15 cellular contexts compared by ENCODE assay signal in the genomic region with DNA sequence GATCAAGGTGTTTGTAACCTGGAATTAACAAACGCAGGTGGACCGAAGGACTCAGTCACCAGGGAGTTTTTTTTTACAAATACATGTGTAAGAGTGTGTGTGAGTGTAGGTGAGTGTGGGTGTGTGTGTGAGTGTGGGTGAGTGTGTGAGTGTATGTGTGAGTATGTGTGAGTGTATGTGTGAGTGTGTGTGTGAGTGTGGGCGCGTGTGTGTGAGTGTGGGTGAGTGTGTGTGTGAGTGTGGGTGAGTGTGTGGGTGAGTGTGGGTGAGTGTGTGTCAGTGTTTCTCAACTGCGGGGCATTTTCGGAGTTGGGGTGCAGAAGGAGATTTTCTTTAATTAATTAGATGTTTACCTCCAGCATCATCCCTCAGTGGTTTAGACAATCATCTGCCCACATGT.
DNase-seq lines count a peak whose midpoint lies in the region; ATAC-seq, FAIRE-seq and TF ChIP-seq lines count a peak whose summit lies in the region.
"Had no signal": no experiment of that assay in that cellular context is flagged by ENCODE, and none has a peak within 500 bp of the region (broad histone marks: within the 10 kb centered on the region; RNA-seq: fewer than 3 reads in every experiment).

No MANE protein-coding gene starts in this region.

- POLR2A ChIA-PET in H1 (lab: Charles Lee; ENCODE audit: partially characterized antibody): no interaction called here

- H3K14ac ChIP-seq in H1 (ENCODE audit: insufficient read length): no peak overlapping the region

- no peak overlapping the region for H3K56ac ChIP-seq in H1 (replicated peaks; ENCODE audit: insufficient read length, low read depth, low read length)

- no peak overlapping the region for H2AFZ ChIP-seq in H1 (ENCODE audit: low read length)

- H3K36me3 ChIP-seq in H1 (ENCODE audit: control insufficient read depth in 2 of 4, insufficient read depth in 4 of 4, low read length in 3 of 4) (no peaks in the 10 kb centered on the region), tibial nerve (no peaks in the 10 kb centered on the region)
- H3K36me3 ChIP-seq: brain microvascular endothelial cell had no signal

- H3K27me3 Mint-ChIP-seq in activated T-cell treated with anti-CD3 and anti-CD28 coated beads, Interleukin-2, amount 50 U/mL, for 4 hours (ENCODE audit: low read depth): no peaks in the 10 kb centered on the region

- no peak for TF ChIP-seq POLR2A in H1 (IDR thresholded peaks at IDR 0.05; ENCODE audit: control extremely low read depth in 1 of 2, low read depth in 2 of 2, low read length in 2 of 2)
- no peak for TF ChIP-seq POLR2A in tibial nerve (IDR thresholded peaks at IDR 0.05)

- H4K20me1 ChIP-seq in H1 (replicated peaks in 1 of 2; ENCODE audit: control insufficient read depth in 1 of 2, insufficient read depth in 2 of 2, low read length in 2 of 2): no peaks in the 10 kb centered on the region

- 95% methylated on average over 6 of the region's 6 CpGs; no CpG with 5 or more reads in 1 of the 2 experiments for WGBS in H1 (ENCODE audit: extremely low coverage in 1 of 2, insufficient coverage in 1 of 2, insufficient read length in 1 of 2, insufficient replicate concordance in 2 of 2, low coverage in 1 of 2, low lambda C conversion rate in 2 of 2, missing lambda C conversion rate in 1 of 2), 2 experiments
- 65 to 88% methylated on average over 6 of the region's 6 CpGs for WGBS in tibial nerve, 2 donors

- H2BK12ac ChIP-seq in H1 (ENCODE audit: low read depth, low read length): no peak overlapping the region

- H3K27me3 ChIP-seq in H1 (replicated peaks in 1 of 4; ENCODE audit: control insufficient read depth in 3 of 4, extremely low read depth in 1 of 4, insufficient read depth in 3 of 4, low read length in 3 of 4) (peaks cover 0 to 4% (median under 1%) of the 10 kb centered on the region in 4 experiments; a peak in 1 of 7 replicates), tibial nerve (no peaks in the 10 kb centered on the region)
- H3K27me3 ChIP-seq: brain microvascular endothelial cell had no signal

- TF ChIP-seq EP300 in H1 (IDR thresholded peaks at IDR 0.05; ENCODE audit: borderline replicate concordance in 1 of 2, low read depth in 2 of 2, low read length in 2 of 2) (no peak), tibial nerve (IDR thresholded peaks at IDR 0.05) (no peak)

- no peaks in the 10 kb centered on the region for H3K79me2 ChIP-seq in H1 (ENCODE audit: control insufficient read depth in 1 of 2, insufficient read depth in 2 of 2, low read length in 2 of 2)

- peaks cover 87% of the 10 kb centered on the region for H3K4me1 Mint-ChIP-seq in activated T-cell treated with anti-CD3 and anti-CD28 coated beads, Interleukin-2, amount 50 U/mL, for 4 hours (ENCODE audit: low read depth)

- H3K4me3 ChIP-seq in H1 (ENCODE audit: extremely low read depth in 1 of 4, insufficient read depth in 2 of 4, low read depth in 3 of 4, low read length in 4 of 4) (no peak overlapping the region), tibial nerve (peak overlapping the region in 2 of 4 donors; percentile 5 to 47)

- no peak overlapping the region for H2AK5ac ChIP-seq in H1 (ENCODE audit: low read depth, low read length)

- H3K23me2 ChIP-seq in H1 (ENCODE audit: low read depth, low read length): peaks cover 2% of the 10 kb centered on the region; the same call in 1 of the 2 replicates

- no peak overlapping the region for H4K5ac ChIP-seq in H1 (ENCODE audit: insufficient read length, low read depth, low read length)

- H3K23ac ChIP-seq in H1 (ENCODE audit: insufficient read length): no peak overlapping the region

- no peaks in the 10 kb centered on the region; a peak in 1 of 7 replicates for H3K4me1 ChIP-seq in H1 (replicated peaks in 1 of 4; ENCODE audit: control insufficient read depth in 3 of 4, insufficient read depth in 4 of 4, low read length in 3 of 4)
- peaks cover 0 to 32% (median 16%) of the 10 kb centered on the region in 4 donors for H3K4me1 ChIP-seq in tibial nerve

- no peak for ATAC-seq in activated T-cell treated with anti-CD3 and anti-CD28 coated beads, Interleukin-2, amount 50 U/mL, for 4 hours
- ATAC-seq in GM18909 (IDR thresholded peaks at IDR 0.05; ENCODE audit: poor library complexity, unreplicated experiment): no peak

- H3K9me3 Mint-ChIP-seq in activated T-cell treated with anti-CD3 and anti-CD28 coated beads, Interleukin-2, amount 50 U/mL, for 4 hours: no peaks in the 10 kb centered on the region

- FAIRE-seq in H1 (lab: Jason Lieb, UNC): no peak
- FAIRE-seq: small intestine had no signal

- peak; percentile 25 for DNase-seq in stimulated activated CD4-positive, alpha-beta T cell treated with anti-CD3 and anti-CD28 coated beads, Interleukin-15, amount 100 ng/mL, for 24 hours
- no peak for DNase-seq in stimulated activated CD4-positive, alpha-beta T cell treated with anti-CD3 and anti-CD28 coated beads, Interleukin-12 subunit alpha, Interleukin-12 subunit beta, amount 100 ng/mL, for 4 hours
- DNase-seq in activated T-cell treated with anti-CD3 and anti-CD28 coated beads, Interleukin-2, amount 50 U/mL, for 4 hours: peak; percentile 38
- DNase-seq in H1 (ENCODE audit: low read depth in 1 of 2, low spot score in 2 of 2): no peak
- DNase-seq in tibial nerve (ENCODE audit: low spot score in 2 of 2): no peak
- DNase-seq in 8988T: no peak
- DNase-seq in NCI-H1048 (lab: John Stamatoyannopoulos, UW): no peak
- DNase-seq: brain microvascular endothelial cell, MV-4-11, NCI-H2107, NCI-H774, T1000 had no signal

- H3K18ac ChIP-seq in H1 (ENCODE audit: extremely low read depth, low read length): no peak overlapping the region

- H3K9me3 ChIP-seq in H1 (ENCODE audit: insufficient read depth in 2 of 2, low read depth in 1 of 2, low read length in 1 of 2) (no peaks in the 10 kb centered on the region), tibial nerve (no peaks in the 10 kb centered on the region)

- H2BK5ac ChIP-seq in H1 (ENCODE audit: low read depth, low read length): no peak overlapping the region

- TF ChIP-seq CTCF in H1 (IDR thresholded peaks at IDR 0.05; ENCODE audit: control extremely low read depth in 1 of 3, insufficient read depth in 1 of 3, low read depth in 1 of 3, low read length in 3 of 3) (no peak), tibial nerve (IDR thresholded peaks at IDR 0.05) (no peak)

- H4K91ac ChIP-seq in H1 (replicated peaks; ENCODE audit: insufficient read length, low read length): no peak overlapping the region

- 0 out of 2 replicates have a peak overlapping the region, but pooled peaks have one; percentile 32 for H2BK15ac ChIP-seq in H1 (ENCODE audit: low read length)

- no peak overlapping the region; the same call in 1 of the 2 replicates for H4K8ac ChIP-seq in H1 (ENCODE audit: extremely low read depth, insufficient read depth, low read length)

- H3K79me1 ChIP-seq in H1 (ENCODE audit: low read depth, low read length): no peaks in the 10 kb centered on the region

- H3K4me2 ChIP-seq in H1 (ENCODE audit: insufficient read depth in 1 of 2, low read depth in 2 of 2, low read length in 2 of 2): no peak overlapping the region

- CTCF ChIA-PET in H1 (lab: Charles Lee; ENCODE audit: partially characterized antibody): interaction anchor here (1.6 kb wide), 2 partner anchors 9 to 19 kb away, joined by 3 to 7 read pairs; no protein-coding TSS in a partner anchor

- H2BK120ac ChIP-seq in H1 (replicated peaks; ENCODE audit: low read depth, low read length): no peak overlapping the region

- H3K4me3 Mint-ChIP-seq in activated T-cell treated with anti-CD3 and anti-CD28 coated beads, Interleukin-2, amount 50 U/mL, for 4 hours: peak overlapping the region; percentile 86
- H3K4me3 Mint-ChIP-seq: type B pancreatic cell had no signal

- H3K27ac ChIP-seq in H1 (ENCODE audit: low read depth, low read length): no peak overlapping the region
- H3K27ac ChIP-seq in tibial nerve: peak overlapping the region in 3 of 4 donors; percentile 60 to 74 (median 70)
- H3K27ac ChIP-seq: brain microvascular endothelial cell had no signal

- H3K9ac ChIP-seq in H1 (replicated peaks in 1 of 4; ENCODE audit: extremely low read depth in 1 of 4, low read depth in 3 of 4, low read length in 3 of 4): no peak overlapping the region

- TF ChIP-seq RAD21 in H1 (IDR thresholded peaks at IDR 0.05 in 1 of 2, conservative IDR thresholded peaks at IDR 0.05 in 1 of 2; ENCODE audit: low read depth in 2 of 2, low read length in 2 of 2): no peak

- no peak overlapping the region for H2BK20ac ChIP-seq in H1 (ENCODE audit: low read length)

- peaks cover 7% of the 10 kb centered on the region for H3K36me3 Mint-ChIP-seq in activated T-cell treated with anti-CD3 and anti-CD28 coated beads, Interleukin-2, amount 50 U/mL, for 4 hours (ENCODE audit: insufficient read depth)
- H3K36me3 Mint-ChIP-seq: type B pancreatic cell had no signal

- no peak overlapping the region for H3K4ac ChIP-seq in H1 (replicated peaks; ENCODE audit: insufficient read length, low read depth, low read length)

TF ChIP-seq in H1, 55 proteins besides CTCF, POLR2A, EP300 and RAD21 (continues in another document):
- TF ChIP-seq FOSL1 (IDR thresholded peaks at IDR 0.05; ENCODE audit: insufficient read depth, low read depth, low read length) (no peak), PHF8 (conservative IDR thresholded peaks at IDR 0.05; ENCODE audit: low read depth, low read length) (no peak), POLR2AphosphoS5 (IDR thresholded peaks at IDR 0.05; ENCODE audit: low read depth, low read length) (no peak), BCL11A (IDR thresholded peaks at IDR 0.05; ENCODE audit: low read depth in 2 of 2, low read length in 2 of 2) (no peak), GABPA (IDR thresholded peaks at IDR 0.05; ENCODE audit: borderline replicate concordance, insufficient read depth, low read length) (no peak), CHD2 (IDR thresholded peaks at IDR 0.05; ENCODE audit: low read length) (no peak)
- TF ChIP-seq, protein P1, sequence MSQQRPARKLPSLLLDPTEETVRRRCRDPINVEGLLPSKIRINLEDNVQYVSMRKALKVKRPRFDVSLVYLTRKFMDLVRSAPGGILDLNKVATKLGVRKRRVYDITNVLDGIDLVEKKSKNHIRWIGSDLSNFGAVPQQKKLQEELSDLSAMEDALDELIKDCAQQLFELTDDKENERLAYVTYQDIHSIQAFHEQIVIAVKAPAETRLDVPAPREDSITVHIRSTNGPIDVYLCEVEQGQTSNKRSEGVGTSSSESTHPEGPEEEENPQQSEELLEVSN (IDR thresholded peaks at IDR 0.05): no peak
- TF ChIP-seq, protein P2, sequence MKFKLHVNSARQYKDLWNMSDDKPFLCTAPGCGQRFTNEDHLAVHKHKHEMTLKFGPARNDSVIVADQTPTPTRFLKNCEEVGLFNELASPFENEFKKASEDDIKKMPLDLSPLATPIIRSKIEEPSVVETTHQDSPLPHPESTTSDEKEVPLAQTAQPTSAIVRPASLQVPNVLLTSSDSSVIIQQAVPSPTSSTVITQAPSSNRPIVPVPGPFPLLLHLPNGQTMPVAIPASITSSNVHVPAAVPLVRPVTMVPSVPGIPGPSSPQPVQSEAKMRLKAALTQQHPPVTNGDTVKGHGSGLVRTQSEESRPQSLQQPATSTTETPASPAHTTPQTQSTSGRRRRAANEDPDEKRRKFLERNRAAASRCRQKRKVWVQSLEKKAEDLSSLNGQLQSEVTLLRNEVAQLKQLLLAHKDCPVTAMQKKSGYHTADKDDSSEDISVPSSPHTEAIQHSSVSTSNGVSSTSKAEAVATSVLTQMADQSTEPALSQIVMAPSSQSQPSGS (IDR thresholded peaks at IDR 0.05; ENCODE audit: low read length): no peak

Comparison
In these comparisons a context has a peak if more than half of its experiments do, and no peak if none do; other contexts are left out.
1. DNase-seq: peak in stimulated activated CD4-positive, alpha-beta T cell treated with anti-CD3 and anti-CD28 coated beads, Interleukin-15, amount 100 ng/mL, for 24 hours (single experiment) and activated T-cell treated with anti-CD3 and anti-CD28 coated beads, Interleukin-2, amount 50 U/mL, for 4 hours (single experiment); none in stimulated activated CD4-positive, alpha-beta T cell treated with anti-CD3 and anti-CD28 coated beads, Interleukin-12 subunit alpha, Interleukin-12 subunit beta, amount 100 ng/mL, for 4 hours (single experiment), H1 (0 of 2), tibial nerve (0 of 2), 8988T (single experiment) and NCI-H1048 (single experiment).